8 cellular contexts compared by ENCODE assay signal in genomic region chr18:12327510-12328178, GRCh38. TPM values are rescaled to one million over a fixed set of nuclear protein-coding genes. Genes with fewer than 3 reads are reported as not detected.
DNase-seq lines count a peak whose midpoint lies in the region; ATAC-seq, FAIRE-seq and TF ChIP-seq lines count a peak whose summit lies in the region.

No MANE protein-coding gene starts in this region.

- no peak overlapping the region for H3K4me3 Mint-ChIP-seq in activated CD4-positive, alpha-beta memory T cell treated with anti-CD3 and anti-CD28 coated beads, Interleukin-2, amount 10 ng/mL, durations not matched to agents 7 days and 5 days
- H3K4me3 Mint-ChIP-seq in stimulated activated effector memory CD8-positive, alpha-beta T cell treated with anti-CD3 and anti-CD28 coated beads, Interleukin-12 subunit alpha, Interleukin-12 subunit beta, amount 100 ng/mL, for 72 hours, result no peak overlapping the region

- H2AFZ ChIP-seq in endothelial cell of umbilical vein (ENCODE audit: low read depth, low read length), result no peak overlapping the region

- dilution Hi-C loops in endothelial cell of umbilical vein (cut with MboI; ENCODE audit: extremely low pct_ligation_motif_present, low sequenced_read_pairs), result no loop called here

- H3K36me3 Mint-ChIP-seq in activated CD4-positive, alpha-beta memory T cell treated with anti-CD3 and anti-CD28 coated beads, Interleukin-2, amount 10 ng/mL, durations not matched to agents 7 days and 5 days (ENCODE audit: low read depth), result peaks cover 31% of the 10 kb centered on the region
- peaks cover 77% of the 10 kb centered on the region for H3K36me3 Mint-ChIP-seq in stimulated activated effector memory CD8-positive, alpha-beta T cell treated with anti-CD3 and anti-CD28 coated beads, Interleukin-12 subunit alpha, Interleukin-12 subunit beta, amount 100 ng/mL, for 72 hours

- H3K9me1 ChIP-seq in endothelial cell of umbilical vein (replicated peaks; ENCODE audit: control insufficient read depth, extremely low read depth, insufficient read depth, low read length), result no peaks in the 10 kb centered on the region

- peaks cover 29% of the 10 kb centered on the region for H3K36me3 ChIP-seq in GM06990 (ENCODE audit: control insufficient read depth, insufficient read depth, low read length)
- peaks cover 17 to 18% of the 10 kb centered on the region in 2 experiments for H3K36me3 ChIP-seq in endothelial cell of umbilical vein (ENCODE audit: control insufficient read depth in 2 of 2, extremely low read depth in 1 of 2, insufficient read depth in 2 of 2, low read length in 2 of 2)
- peaks cover 57% of the 10 kb centered on the region for H3K36me3 ChIP-seq in muscle layer of colon (ENCODE audit: insufficient read depth, low read length)

- TF ChIP-seq POLR2A in endothelial cell of umbilical vein (IDR thresholded peaks at IDR 0.05; ENCODE audit: low read depth, low read length), result no peak

- H4K20me1 ChIP-seq in endothelial cell of umbilical vein (replicated peaks; ENCODE audit: control insufficient read depth, extremely low read depth, insufficient read depth, low read length), result peaks cover 5% of the 10 kb centered on the region

- CTCF ChIA-PET in activated CD4-positive, alpha-beta memory T cell treated with anti-CD3 and anti-CD28 coated beads, Interleukin-2, amount 10 ng/mL, durations not matched to agents 7 days and 5 days (lab: Charles Lee), result interaction anchor here (0.6 to 2.7 kb wide), 23 partner anchors 9 to 419 kb away, joined by 3 to 40 read pairs (median 4); partner anchors contain the start of genes AFG3L2 and MPPE1
- CTCF ChIA-PET in endothelial cell of umbilical vein (lab: Charles Lee), result interaction anchor here (0.6 to 3.4 kb wide), 38 partner anchors 9 to 832 kb away, joined by 3 to 61 read pairs (median 5); partner anchors contain the start of genes AFG3L2, CEP76, PSMG2 and TUBB6

- H3K27me3 Mint-ChIP-seq in activated CD4-positive, alpha-beta memory T cell treated with anti-CD3 and anti-CD28 coated beads, Interleukin-2, amount 10 ng/mL, durations not matched to agents 7 days and 5 days, result no peaks in the 10 kb centered on the region

- H3K4me2 ChIP-seq in endothelial cell of umbilical vein (ENCODE audit: insufficient read depth, low read length), result no peak overlapping the region

- H3K9me3 Mint-ChIP-seq in activated CD4-positive, alpha-beta memory T cell treated with anti-CD3 and anti-CD28 coated beads, Interleukin-2, amount 10 ng/mL, durations not matched to agents 7 days and 5 days, result no peaks in the 10 kb centered on the region
- H3K9me3 Mint-ChIP-seq in stimulated activated effector memory CD8-positive, alpha-beta T cell treated with anti-CD3 and anti-CD28 coated beads, Interleukin-12 subunit alpha, Interleukin-12 subunit beta, amount 100 ng/mL, for 72 hours, result no peaks in the 10 kb centered on the region

- H3K27me3 ChIP-seq in GM06990 (replicated peaks; ENCODE audit: control insufficient read depth, insufficient read depth, low read length), result no peaks in the 10 kb centered on the region
- no peaks in the 10 kb centered on the region for H3K27me3 ChIP-seq in endothelial cell of umbilical vein (ENCODE audit: control insufficient read depth in 2 of 2, insufficient read depth in 2 of 2, low read length in 2 of 2)
- H3K27me3 ChIP-seq in muscle layer of colon (ENCODE audit: control insufficient read depth in 1 of 2, insufficient read depth in 2 of 2, low read length in 2 of 2), result no peaks in the 10 kb centered on the region

- no peak overlapping the region for H3K4me3 ChIP-seq in GM06990 (replicated peaks; ENCODE audit: low read depth, low read length)
- H3K4me3 ChIP-seq in endothelial cell of umbilical vein (replicated peaks in 1 of 3; ENCODE audit: insufficient read depth in 1 of 3, low read depth in 1 of 3, low read length in 3 of 3), result no peak overlapping the region
- H3K4me3 ChIP-seq in muscle layer of colon (ENCODE audit: low read depth in 1 of 2, low read length in 2 of 2), result no peak overlapping the region

- peak; percentile 92 for TF ChIP-seq CTCF in GM06990 (IDR thresholded peaks at IDR 0.05; ENCODE audit: insufficient read depth, low read length, poor library complexity, severe bottlenecking)
- TF ChIP-seq CTCF in endothelial cell of umbilical vein (IDR thresholded peaks at IDR 0.05; ENCODE audit: extremely low read depth in 1 of 2, insufficient read depth in 1 of 2, low read depth in 1 of 2, low read length in 2 of 2), result peak; percentile 96 to 97

- no peak overlapping the region for H3K27ac ChIP-seq in endothelial cell of umbilical vein (ENCODE audit: insufficient read depth, low read depth, low read length)
- H3K27ac ChIP-seq in muscle layer of colon (ENCODE audit: low read depth, low read length), result peak overlapping the region; percentile 60

- H3K27ac Mint-ChIP-seq in activated CD4-positive, alpha-beta memory T cell treated with anti-CD3 and anti-CD28 coated beads, Interleukin-2, amount 10 ng/mL, durations not matched to agents 7 days and 5 days, result peak overlapping the region; percentile 31
- no peak overlapping the region for H3K27ac Mint-ChIP-seq in stimulated activated effector memory CD8-positive, alpha-beta T cell treated with anti-CD3 and anti-CD28 coated beads, Interleukin-12 subunit alpha, Interleukin-12 subunit beta, amount 100 ng/mL, for 72 hours

- DNase-seq in GM06990 (ENCODE audit: extremely low read depth, insufficient read length) (no peak), NCI-H748 treated with DMSO at 0.1 percent for 48 hours (lab: John Stamatoyannopoulos, UW) (peak; percentile 21), endothelial cell of umbilical vein (ENCODE audit: low read depth, low spot score) (peak; percentile 64), DMS79 (lab: John Stamatoyannopoulos, UW) (no peak)
- DNase-seq in activated CD4-positive, alpha-beta memory T cell treated with anti-CD3 and anti-CD28 coated beads, Interleukin-2, amount 10 ng/mL, durations not matched to agents 7 days and 5 days, result peak; percentile 82
- DNase-seq in stimulated activated effector memory CD8-positive, alpha-beta T cell treated with anti-CD3 and anti-CD28 coated beads, Interleukin-12 subunit alpha, Interleukin-12 subunit beta, amount 100 ng/mL, for 72 hours (ENCODE audit: low spot score in 2 of 2), result peak; percentile 65 to 86

- H3K79me2 ChIP-seq in endothelial cell of umbilical vein (ENCODE audit: control insufficient read depth, insufficient read depth, low read length), result peaks cover 18% of the 10 kb centered on the region

- H3K9ac ChIP-seq in endothelial cell of umbilical vein (replicated peaks; ENCODE audit: extremely low read depth, insufficient read depth, low read length) (no peak overlapping the region), muscle layer of colon (ENCODE audit: low read length) (no peak overlapping the region)

- H3K9me3 ChIP-seq in endothelial cell of umbilical vein (replicated peaks; ENCODE audit: control insufficient read depth, insufficient read depth, low read length) (no peaks in the 10 kb centered on the region), muscle layer of colon (ENCODE audit: low read length) (no peaks in the 10 kb centered on the region)

- intact Hi-C loops in endothelial cell of umbilical vein (cut with micrococcal nuclease), result no loop called here

- no TSS peak for BruUV-seq in endothelial cell of umbilical vein (replicated peaks; lab: Mats Ljungman, UMichigan)

- H3K4me1 Mint-ChIP-seq in activated CD4-positive, alpha-beta memory T cell treated with anti-CD3 and anti-CD28 coated beads, Interleukin-2, amount 10 ng/mL, durations not matched to agents 7 days and 5 days, result peaks cover 10% of the 10 kb centered on the region
- peaks cover 14% of the 10 kb centered on the region for H3K4me1 Mint-ChIP-seq in stimulated activated effector memory CD8-positive, alpha-beta T cell treated with anti-CD3 and anti-CD28 coated beads, Interleukin-12 subunit alpha, Interleukin-12 subunit beta, amount 100 ng/mL, for 72 hours

- POLR2A ChIA-PET in activated CD4-positive, alpha-beta memory T cell treated with anti-CD3 and anti-CD28 coated beads, Interleukin-2, amount 10 ng/mL, durations not matched to agents 7 days and 5 days (lab: Charles Lee), result interaction anchor here (1.5 kb wide), 1 partner anchor 49 kb away, joined by 4 read pairs; the partner anchor contains the start of gene AFG3L2
- POLR2A ChIA-PET in endothelial cell of umbilical vein (lab: Charles Lee), result interaction anchor here (1.4 kb wide), 1 partner anchor 50 kb away, joined by 6 read pairs; the partner anchor contains the start of gene AFG3L2

- no peaks in the 10 kb centered on the region for H3K4me1 ChIP-seq in endothelial cell of umbilical vein (ENCODE audit: control insufficient read depth, extremely low read depth, insufficient read depth, low read length)
- H3K4me1 ChIP-seq in muscle layer of colon (ENCODE audit: insufficient read depth, low read length), result peaks cover 11% of the 10 kb centered on the region

- peak; percentile 63 for ATAC-seq in HG02571 (IDR thresholded peaks at IDR 0.05; ENCODE audit: unreplicated experiment)
- ATAC-seq in stimulated activated effector memory CD8-positive, alpha-beta T cell treated with anti-CD3 and anti-CD28 coated beads, Interleukin-12 subunit alpha, Interleukin-12 subunit beta, amount 100 ng/mL, for 72 hours, result peak; percentile 89

- peak; percentile 90 for FAIRE-seq in endothelial cell of umbilical vein (lab: Jason Lieb, UNC)

RNA-seq across cellular contexts. Expression of gene TUBB6, which starts 19.6 kb away (rescaled TPM):
- 1 to 10 TPM; 5.7 to 6.5 TPM for total RNA-seq in activated CD4-positive, alpha-beta memory T cell treated with anti-CD3 and anti-CD28 coated beads, Interleukin-2, amount 10 ng/mL, durations not matched to agents 7 days and 5 days
- total RNA-seq in endothelial cell of umbilical vein, result 440 and 449 TPM in 2 replicates
- 747 and 957 TPM in 2 replicates for polyA plus RNA-seq in endothelial cell of umbilical vein
- 533 and 584 TPM in 2 replicates for polyA plus RNA-seq in endothelial cell of umbilical vein (2011; cell fraction: cytosol; rRNA removed)
- 404 and 414 TPM in 2 replicates for polyA plus RNA-seq in endothelial cell of umbilical vein (2011; cell fraction: nucleus; rRNA removed)
- 451 and 542 TPM in 2 replicates for polyA plus RNA-seq in endothelial cell of umbilical vein (2012)
- 433 and 508 TPM in 2 replicates for polyA minus RNA-seq in endothelial cell of umbilical vein
- polyA minus RNA-seq in endothelial cell of umbilical vein (2011; cell fraction: cytosol; rRNA and poly(A)+ RNA removed), result 96.5 TPM
- 155 and 234 TPM in 2 replicates for polyA minus RNA-seq in endothelial cell of umbilical vein (2011; cell fraction: nucleus; rRNA and poly(A)+ RNA removed)

RNA-seq across cellular contexts. Expression of gene AFG3L2, which starts 49.4 kb away (rescaled TPM):
- 10 to 100 TPM; 31.9 to 32.8 TPM for total RNA-seq in activated CD4-positive, alpha-beta memory T cell treated with anti-CD3 and anti-CD28 coated beads, Interleukin-2, amount 10 ng/mL, durations not matched to agents 7 days and 5 days
- total RNA-seq in endothelial cell of umbilical vein, result 40.6 and 42.4 TPM in 2 replicates
- polyA plus RNA-seq in endothelial cell of umbilical vein, result 15.5 and 19.3 TPM in 2 replicates
- 25.8 and 29.6 TPM in 2 replicates for polyA plus RNA-seq in endothelial cell of umbilical vein (2011; cell fraction: cytosol; rRNA removed)
- polyA plus RNA-seq in endothelial cell of umbilical vein (2011; cell fraction: nucleus; rRNA removed), result 25.6 and 35.2 TPM in 2 replicates
- 31.8 and 43.8 TPM in 2 replicates for polyA plus RNA-seq in endothelial cell of umbilical vein (2012)
- polyA minus RNA-seq in endothelial cell of umbilical vein, result 19.1 and 25.4 TPM in 2 replicates
- 44.7 TPM for polyA minus RNA-seq in endothelial cell of umbilical vein (2011; cell fraction: cytosol; rRNA and poly(A)+ RNA removed)
- 20.2 and 25.4 TPM in 2 replicates for polyA minus RNA-seq in endothelial cell of umbilical vein (2011; cell fraction: nucleus; rRNA and poly(A)+ RNA removed)

Comparison
In these comparisons a context has a peak if more than half of its experiments do, and no peak if none do; other contexts are left out.
1. DNase-seq: peak in NCI-H748 treated with DMSO at 0.1 percent for 48 hours (single experiment), activated CD4-positive, alpha-beta memory T cell treated with anti-CD3 and anti-CD28 coated beads, Interleukin-2, amount 10 ng/mL, durations not matched to agents 7 days and 5 days (single experiment), endothelial cell of umbilical vein (single experiment) and stimulated activated effector memory CD8-positive, alpha-beta T cell treated with anti-CD3 and anti-CD28 coated beads, Interleukin-12 subunit alpha, Interleukin-12 subunit beta, amount 100 ng/mL, for 72 hours (2 of 2); none in GM06990 (single experiment) and DMS79 (single experiment).
2. RNA of gene TUBB6, which starts 19.6 kb away (total RNA-seq): 440 to 449 TPM in endothelial cell of umbilical vein; 5.7 to 6.5 TPM in activated CD4-positive, alpha-beta memory T cell treated with anti-CD3 and anti-CD28 coated beads, Interleukin-2, amount 10 ng/mL, durations not matched to agents 7 days and 5 days; every median in the first group is over 10 times any median in the second.